Comparison of ENCODE assay signal across 8 cellular contexts in genomic region chr6:73523434-73524123, GRCh38. TPM values are rescaled to one million over a fixed set of nuclear protein-coding genes. Genes with fewer than 3 reads are reported as not detected.
DNase-seq lines count a peak whose midpoint lies in the region; ATAC-seq and TF ChIP-seq lines count a peak whose summit lies in the region.

No MANE protein-coding gene starts in this region.

- peaks cover 25% of the 10 kb centered on the region for H3K36me3 Mint-ChIP-seq in activated naive CD4-positive, alpha-beta T cell treated with anti-CD3 and anti-CD28 coated beads, Interleukin-2, amount 10 ng/mL, durations not matched to agents 7 days and 5 days

- H3K4me1 Mint-ChIP-seq in activated naive CD4-positive, alpha-beta T cell treated with anti-CD3 and anti-CD28 coated beads, Interleukin-2, amount 10 ng/mL, durations not matched to agents 7 days and 5 days = peaks cover 35% of the 10 kb centered on the region

- ATAC-seq in HG03342 (IDR thresholded peaks at IDR 0.05; ENCODE audit: unreplicated experiment) (peak; percentile 48), left cardiac atrium (no peak)

- peak; percentile 90 for TF ChIP-seq POLR2A in GM19099 (IDR thresholded peaks at IDR 0.05; ENCODE audit: extremely low read depth, insufficient read length, low read depth)

- H3K9me3 Mint-ChIP-seq in activated naive CD4-positive, alpha-beta T cell treated with anti-CD3 and anti-CD28 coated beads, Interleukin-2, amount 10 ng/mL, durations not matched to agents 7 days and 5 days = no peaks in the 10 kb centered on the region

- peak overlapping the region; percentile 88 for H3K4me3 Mint-ChIP-seq in activated naive CD4-positive, alpha-beta T cell treated with anti-CD3 and anti-CD28 coated beads, Interleukin-2, amount 10 ng/mL, durations not matched to agents 7 days and 5 days

- CTCF ChIA-PET in activated naive CD4-positive, alpha-beta T cell treated with anti-CD3 and anti-CD28 coated beads, Interleukin-2, amount 10 ng/mL, durations not matched to agents 7 days and 5 days (lab: Charles Lee) = interaction anchor here (1.2 to 2.1 kb wide), 2 partner anchors 8 to 88 kb away, joined by 4 to 11 read pairs; no protein-coding TSS in a partner anchor

- intact Hi-C loops in left cardiac atrium (cut with DNase I) = loop anchor here (5.0 kb wide), 2 partner anchors 44 to 49 kb away; no protein-coding TSS in a partner anchor

- no peak for TF ChIP-seq CTCF in retinal pigment epithelial cell (conservative IDR thresholded peaks at IDR 0.05; ENCODE audit: low read depth, low read length)

- DNase-seq in Ammon's horn (ENCODE audit: low spot score) (peak; percentile 61), RPMI8226 (peak; percentile 98), left cardiac atrium (peak; percentile 72), retinal pigment epithelial cell (ENCODE audit: low read depth) (no peak), NCI-H2081 treated with DMSO at 0.1 percent for 48 hours (lab: John Stamatoyannopoulos, UW) (no peak)
- DNase-seq in activated naive CD4-positive, alpha-beta T cell treated with anti-CD3 and anti-CD28 coated beads, Interleukin-2, amount 10 ng/mL, durations not matched to agents 7 days and 5 days = peak; percentile 84

- H3K4me3 ChIP-seq in retinal pigment epithelial cell (ENCODE audit: low read length) = peak overlapping the region; percentile 42

- H3K27ac Mint-ChIP-seq in activated naive CD4-positive, alpha-beta T cell treated with anti-CD3 and anti-CD28 coated beads, Interleukin-2, amount 10 ng/mL, durations not matched to agents 7 days and 5 days = peak overlapping the region; percentile 98

- H3K27me3 Mint-ChIP-seq in activated naive CD4-positive, alpha-beta T cell treated with anti-CD3 and anti-CD28 coated beads, Interleukin-2, amount 10 ng/mL, durations not matched to agents 7 days and 5 days = peaks cover 14% of the 10 kb centered on the region

RNA-seq across cellular contexts. Expression of gene EEF1A1, which starts 2.7 kb away (rescaled TPM):
- 1,000 to 10,000 TPM; 5,040 to 5,332 TPM for total RNA-seq in left cardiac atrium

Comparison
In these comparisons a context has a peak if more than half of its experiments do, and no peak if none do; other contexts are left out.
1. DNase-seq: peak in Ammon's horn (single experiment), RPMI8226 (single experiment), activated naive CD4-positive, alpha-beta T cell treated with anti-CD3 and anti-CD28 coated beads, Interleukin-2, amount 10 ng/mL, durations not matched to agents 7 days and 5 days (single experiment) and left cardiac atrium (single experiment); none in retinal pigment epithelial cell (single experiment) and NCI-H2081 treated with DMSO at 0.1 percent for 48 hours (single experiment).